ENCODE assay signal across 8 cellular contexts in genomic region chr7:130758429-130759056, GRCh38. TPM values are rescaled to one million over a fixed set of nuclear protein-coding genes. Genes with fewer than 3 reads are reported as not detected.
DNase-seq lines count a peak whose midpoint lies in the region; ATAC-seq and TF ChIP-seq lines count a peak whose summit lies in the region.

No MANE protein-coding gene starts in this region.

- H3K4me1 ChIP-seq in Panc1 (ENCODE audit: control insufficient read depth, insufficient read depth, low read length), result no peaks in the 10 kb centered on the region
- H3K4me1 ChIP-seq in osteoblast (ENCODE audit: insufficient read depth, low read length), result no peaks in the 10 kb centered on the region

- H3K27me3 ChIP-seq in Panc1 (ENCODE audit: control insufficient read depth, insufficient read depth, low read length) (no peaks in the 10 kb centered on the region), osteoblast (ENCODE audit: insufficient read depth, low read length) (peaks cover 10% of the 10 kb centered on the region)

- TF ChIP-seq CTCF in Panc1 (IDR thresholded peaks at IDR 0.05) (peak; percentile 76; the same call in 1 of the 2 replicates), epithelial cell of esophagus (IDR thresholded peaks at IDR 0.05; ENCODE audit: insufficient read depth, low read depth, low read length, missing control alignments) (peak; percentile 64), osteoblast (IDR thresholded peaks at IDR 0.05; ENCODE audit: extremely low read depth, low read depth, low read length) (peak; percentile 68)

- in situ Hi-C loops in Panc1 (cut with HindIII; ENCODE audit: low pct_unique_long_range_greater_than_20kb, low sequenced_read_pairs), result no loop called here

- no peaks in the 10 kb centered on the region for H4K20me1 ChIP-seq in osteoblast (ENCODE audit: insufficient read depth, low read length)

- no peak overlapping the region for H2AFZ ChIP-seq in osteoblast (ENCODE audit: low read length)

- H3K27ac ChIP-seq in Panc1 (ENCODE audit: low read length) (no peak overlapping the region), osteoblast (ENCODE audit: low read depth, low read length) (no peak overlapping the region)

- CTCF ChIA-PET in Panc1 (lab: Charles Lee), result interaction anchor here (0.9 to 2.5 kb wide), 8 partner anchors 25 to 696 kb away, joined by 3 to 11 read pairs (median 6); partner anchors contain the start of genes KLF14, KLHDC10 and TMEM209

- intact Hi-C loops in Panc1 (cut with micrococcal nuclease; ENCODE audit: unreplicated experiment), result no loop called here

- H3K9me3 ChIP-seq in Panc1 (ENCODE audit: control insufficient read depth, insufficient read depth, low read depth, low read length) (no peaks in the 10 kb centered on the region), osteoblast (ENCODE audit: low read depth, low read length) (no peaks in the 10 kb centered on the region)

- POLR2A ChIA-PET in Panc1 (lab: Charles Lee), result no interaction called here

- H3K36me3 ChIP-seq in Panc1 (ENCODE audit: control insufficient read depth, insufficient read depth, low read length), result no peaks in the 10 kb centered on the region
- no peaks in the 10 kb centered on the region for H3K36me3 ChIP-seq in osteoblast (ENCODE audit: insufficient read depth, low read length)

- no peak overlapping the region for H3K4me3 ChIP-seq in Jurkat, Clone E6-1 (ENCODE audit: low read length)
- no peak overlapping the region for H3K4me3 ChIP-seq in Panc1 (ENCODE audit: low read depth in 2 of 2, low read length in 2 of 2)
- no peak overlapping the region for H3K4me3 ChIP-seq in epithelial cell of esophagus (ENCODE audit: low read length)
- H3K4me3 ChIP-seq in osteoblast (ENCODE audit: insufficient read depth, low read length), result no peak overlapping the region

- no TSS peak for BruUV-seq in Panc1 (replicated peaks; lab: Mats Ljungman, UMichigan)

- peak; percentile 73 for DNase-seq in DMS 273 (lab: John Stamatoyannopoulos, UW; ENCODE audit: unreplicated experiment)
- peak; percentile 53 for DNase-seq in Jurkat, Clone E6-1 (ENCODE audit: low read depth, low spot score)
- DNase-seq in Panc1 (ENCODE audit: low read depth, low spot score), result peak; percentile 33
- peak; percentile 62 for DNase-seq in epithelial cell of esophagus (ENCODE audit: low read depth)
- no peak for DNase-seq in osteoblast (ENCODE audit: insufficient read length, low spot score, missing footprints)
- no peak for DNase-seq in ureter (ENCODE audit: low spot score)

- H3K4me2 ChIP-seq in osteoblast (ENCODE audit: insufficient read depth, low read length), result no peak overlapping the region

- H3K79me2 ChIP-seq in osteoblast (ENCODE audit: insufficient read depth, low read length), result no peaks in the 10 kb centered on the region

- ATAC-seq in Panc1 (peak; percentile 56; the same call in 1 of the 2 replicates), HG03342 (IDR thresholded peaks at IDR 0.05; ENCODE audit: unreplicated experiment) (no peak), GM18520 (IDR thresholded peaks at IDR 0.05; ENCODE audit: unreplicated experiment) (no peak)

RNA-seq across cellular contexts. Expression of gene KLF14, which starts 24.5 kb away (rescaled TPM):
- polyA plus RNA-seq in Jurkat, Clone E6-1 (2012; ENCODE audit: insufficient read depth, insufficient read length), result not detected
- total RNA-seq in Panc1 (2021; ENCODE audit: unreplicated experiment) (0.39 TPM), osteoblast (not detected in 2 replicates), ureter (0.36 TPM)
- polyA plus RNA-seq in Panc1 (2012; ENCODE audit: insufficient read length), result 0.27 TPM

Comparison
In these comparisons a context has a peak if more than half of its experiments do, and no peak if none do; other contexts are left out.
1. DNase-seq: peak in DMS 273 (single experiment), Jurkat, Clone E6-1 (single experiment), Panc1 (single experiment) and epithelial cell of esophagus (single experiment); none in osteoblast (single experiment) and ureter (single experiment).
2. Peak in every context shown above with its lines, with median percentiles within 50 percentile points of each other: CTCF ChIP-seq.